Comparison of ENCODE assay signal across 15 cellular contexts in the genomic region with DNA sequence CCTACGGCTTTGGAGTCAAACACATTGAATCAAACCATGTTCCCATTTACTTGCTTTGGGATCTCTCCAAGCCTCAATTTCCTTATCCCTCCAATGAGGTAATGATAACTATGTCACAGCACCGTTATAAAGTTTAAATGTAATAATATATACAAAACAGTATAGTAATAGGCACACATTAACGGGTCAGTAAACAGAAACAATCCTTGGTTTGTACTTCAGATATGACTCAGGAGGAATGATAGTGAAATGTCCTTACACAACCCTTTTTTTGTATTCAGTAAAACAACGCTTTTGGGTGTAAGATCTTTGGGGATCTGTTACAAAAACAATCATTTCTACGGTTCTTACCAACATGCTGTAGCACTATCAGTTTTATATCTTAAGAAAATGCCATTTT.
"Had no signal": no experiment of that assay in that cellular context is flagged by ENCODE, and none has a peak within 500 bp of the region (broad histone marks: within the 10 kb centered on the region; RNA-seq: fewer than 3 reads in every experiment).

No MANE protein-coding gene starts in this region.

- DNase-seq: activated CD4-positive, alpha-beta T cell treated with anti-CD3 and anti-CD28 coated beads for 48 hours; activated CD8-positive, alpha-beta memory T cell treated with anti-CD3 and anti-CD28 coated beads, Interleukin-2, amount 50 U/mL, for 48 hours; activated CD8-positive, alpha-beta T cell treated with anti-CD3 and anti-CD28 coated beads, Interleukin-2, amount 10 ng/mL, durations not matched to agents 7 days and 5 days; aorta; colonic mucosa; effector CD4-positive, alpha-beta T cell; posterior cingulate gyrus; small intestine; thyroid gland; WERI-Rb-1 had no signal

- H3K27me3 ChIP-seq: colonic mucosa, gastroesophageal sphincter, right atrium auricular region, thyroid gland, vagina had no signal

- FAIRE-seq: endothelial cell of umbilical vein, keratinocyte, small intestine had no signal

- H3K4me1 ChIP-seq: colonic mucosa, right atrium auricular region had no signal

- H3K9me3 ChIP-seq: colonic mucosa, gastroesophageal sphincter, right atrium auricular region, thyroid gland, vagina had no signal

- ATAC-seq: activated CD8-positive, alpha-beta T cell treated with anti-CD3 and anti-CD28 coated beads, Interleukin-2, amount 10 ng/mL, durations not matched to agents 7 days and 5 days; gastroesophageal sphincter had no signal

- H3K4me3 ChIP-seq: colonic mucosa, gastroesophageal sphincter, right atrium auricular region, thyroid gland, vagina had no signal

- H3K27ac ChIP-seq: colonic mucosa, gastroesophageal sphincter, right atrium auricular region, thyroid gland, vagina, WERI-Rb-1 had no signal

- H3K36me3 ChIP-seq: colonic mucosa, gastroesophageal sphincter, right atrium auricular region, thyroid gland, vagina, WERI-Rb-1 had no signal
